In genomic region chr16:87496101-87496801, GRCh38 we compare ENCODE assay signal across 11 cellular contexts. TPM values are rescaled to one million over a fixed set of nuclear protein-coding genes. Genes with fewer than 3 reads are reported as not detected.
A peak's percentile ranks its signal among the peaks of the same experiment; 100 is the strongest.
DNase-seq lines count a peak whose midpoint lies in the region; ATAC-seq, FAIRE-seq and TF ChIP-seq lines count a peak whose summit lies in the region.
"Had no signal": no experiment of that assay in that cellular context is flagged by ENCODE, and none has a peak within 500 bp of the region (broad histone marks: within the 10 kb centered on the region; RNA-seq: fewer than 3 reads in every experiment).

No MANE protein-coding gene starts in this region.

- H3K4me3 ChIP-seq in HEK293 (ENCODE audit: low read depth, low read length) (no peak overlapping the region), WERI-Rb-1 (ENCODE audit: low read depth, low read length) (no peak overlapping the region), right cardiac atrium (ENCODE audit: low read length) (no peak overlapping the region)

- POLR2A ChIA-PET in HEK293 (lab: Yijun Ruan, JAX) = no interaction called here

- no peaks in the 10 kb centered on the region for H3K36me3 Mint-ChIP-seq in stimulated activated memory B cell treated with anti-CD40 and anti-IgM and Interleukin-4, amounts not matched to agents 10 μg/mL and 1 μg/mL and 100 μg/mL, for 72 hours

- no peaks in the 10 kb centered on the region for H3K9me3 ChIP-seq in HEK293 (ENCODE audit: control insufficient read depth, insufficient read depth, low read depth, low read length)
- no peaks in the 10 kb centered on the region for H3K9me3 ChIP-seq in WERI-Rb-1 (ENCODE audit: severe bottlenecking)
- H3K9me3 ChIP-seq in right cardiac atrium (ENCODE audit: control insufficient read depth, low read length) = no peaks in the 10 kb centered on the region

- WGBS in right cardiac atrium = 86% methylated on average over 13 of the region's 13 CpGs

- H3K4me1 ChIP-seq in HEK293 (ENCODE audit: control insufficient read depth, insufficient read depth, low read length) (peaks cover 3% of the 10 kb centered on the region; the same call in 1 of the 2 replicates), right cardiac atrium (ENCODE audit: control insufficient read depth, insufficient read depth, low read length) (peaks cover 2% of the 10 kb centered on the region)

- CTCF ChIA-PET in HEK293 (lab: Yijun Ruan, JAX) = interaction anchor here (0.6 kb wide), 1 partner anchor 105 kb away, joined by 3 read pairs; no protein-coding TSS in a partner anchor

- H3K4me1 Mint-ChIP-seq in stimulated activated memory B cell treated with anti-CD40 and anti-IgM and Interleukin-4, amounts not matched to agents 10 μg/mL and 1 μg/mL and 100 μg/mL, for 72 hours = peaks cover 36% of the 10 kb centered on the region

- H3K36me3 ChIP-seq in HEK293 (ENCODE audit: control insufficient read depth in 2 of 2, insufficient read depth in 1 of 2, low read length in 2 of 2) (peaks cover 0 to 4% of the 10 kb centered on the region in 2 experiments; a peak in 2 of 3 replicates), WERI-Rb-1 (no peaks in the 10 kb centered on the region)

- FAIRE-seq in HTR-8/SVneo (lab: Jason Lieb, UNC) = no peak

- H3K27me3 Mint-ChIP-seq in stimulated activated memory B cell treated with anti-CD40 and anti-IgM and Interleukin-4, amounts not matched to agents 10 μg/mL and 1 μg/mL and 100 μg/mL, for 72 hours = peaks cover 56% of the 10 kb centered on the region

- H3K27ac ChIP-seq in HEK293 (ENCODE audit: extremely low read depth, low read depth, low read length) (no peak overlapping the region), WERI-Rb-1 (no peak overlapping the region), right cardiac atrium (ENCODE audit: low read length) (no peak overlapping the region)

- peak overlapping the region; percentile 40 for H3K4me3 Mint-ChIP-seq in stimulated activated memory B cell treated with anti-CD40 and anti-IgM and Interleukin-4, amounts not matched to agents 10 μg/mL and 1 μg/mL and 100 μg/mL, for 72 hours

- DNase-seq in activated gamma-delta T cell treated with Interleukin-2 at 50 U/mL for 16 hours = peak; percentile 22
- DNase-seq in activated gamma-delta T cell (lab: John Stamatoyannopoulos, UW) = no peak
- DNase-seq in central memory CD4-positive, alpha-beta T cell = peak; percentile 24
- no peak for DNase-seq in WERI-Rb-1
- DNase-seq in HTR-8/SVneo (ENCODE audit: insufficient read length, low spot score) = no peak
- DNase-seq in right cardiac atrium = no peak
- DNase-seq: naive thymus-derived CD4-positive, alpha-beta T cell; NCI-H774; substantia nigra had no signal

- peak; percentile 80 for ATAC-seq in stimulated activated memory B cell treated with anti-CD40 and anti-IgM and Interleukin-4, amounts not matched to agents 10 μg/mL and 1 μg/mL and 100 μg/mL, for 72 hours
- ATAC-seq in right cardiac atrium = no peak
- ATAC-seq: naive thymus-derived CD4-positive, alpha-beta T cell had no signal

- H3K9me3 Mint-ChIP-seq in stimulated activated memory B cell treated with anti-CD40 and anti-IgM and Interleukin-4, amounts not matched to agents 10 μg/mL and 1 μg/mL and 100 μg/mL, for 72 hours = no peaks in the 10 kb centered on the region
- H3K9me3 Mint-ChIP-seq: naive thymus-derived CD4-positive, alpha-beta T cell had no signal

- H3K27me3 ChIP-seq in WERI-Rb-1 (ENCODE audit: insufficient read depth, low read depth, severe bottlenecking) = no peaks in the 10 kb centered on the region
- no peaks in the 10 kb centered on the region for H3K27me3 ChIP-seq in right cardiac atrium (ENCODE audit: control insufficient read depth, insufficient read depth)

- TF ChIP-seq CTCF in HEK293 (tag by site-specific recombination; IDR thresholded peaks at IDR 0.05) (0 out of 2 replicates have a peak, but pooled peaks have one; percentile 18), WERI-Rb-1 (IDR thresholded peaks at IDR 0.05; ENCODE audit: low read depth, low read length) (no peak)

- no peak overlapping the region for H3K27ac Mint-ChIP-seq in stimulated activated memory B cell treated with anti-CD40 and anti-IgM and Interleukin-4, amounts not matched to agents 10 μg/mL and 1 μg/mL and 100 μg/mL, for 72 hours

- intact Hi-C loops in right cardiac atrium (cut with DNase I) = no loop called here

TF ChIP-seq in HEK293, 187 proteins besides CTCF, POLR2A, EP300 and RAD21:
- no peak for TF ChIP-seq ZSCAN18 (tag by site-specific recombination; IDR thresholded peaks at IDR 0.05)
- TF ChIP-seq EGR2 (tag by site-specific recombination; IDR thresholded peaks at IDR 0.05; ENCODE audit: low read depth) = no peak
- TF ChIP-seq ZNF830 (tag by site-specific recombination; IDR thresholded peaks at IDR 0.05; ENCODE audit: low read depth) = no peak
- no peak for TF ChIP-seq ZNF24 (tag by site-specific recombination; IDR thresholded peaks at IDR 0.05)
- no peak for TF ChIP-seq ZNF600 (tag by site-specific recombination; IDR thresholded peaks at IDR 0.05)
- TF ChIP-seq ZNF214 (tag by site-specific recombination; IDR thresholded peaks at IDR 0.05; ENCODE audit: borderline replicate concordance) = no peak
- no peak for TF ChIP-seq ZNF585B (tag by site-specific recombination; IDR thresholded peaks at IDR 0.05)
- no peak for TF ChIP-seq FEZF1 (tag by site-specific recombination; IDR thresholded peaks at IDR 0.05)
- TF ChIP-seq SP3 (tag by site-specific recombination; IDR thresholded peaks at IDR 0.05) = no peak
- no peak for TF ChIP-seq ZNF560 (tag by site-specific recombination; IDR thresholded peaks at IDR 0.05; ENCODE audit: borderline replicate concordance)
- no peak for TF ChIP-seq ZBTB11 (tag by site-specific recombination; conservative IDR thresholded peaks at IDR 0.05; ENCODE audit: low read depth)
- TF ChIP-seq BCL11B (tag by site-specific recombination; IDR thresholded peaks at IDR 0.05; ENCODE audit: low read depth) = no peak

RNA-seq across cellular contexts. Expression of gene ZCCHC14, which starts 3.4 kb away (rescaled TPM):
- total RNA-seq in right cardiac atrium = 10 to 100 TPM; 21.9 to 29.4 (median 23.0) TPM
- polyA plus RNA-seq in right cardiac atrium = 11.1 TPM

Comparison
In these comparisons a context has a peak if more than half of its experiments do, and no peak if none do; other contexts are left out.
1. DNase-seq: peak in activated gamma-delta T cell treated with Interleukin-2 at 50 U/mL for 16 hours (single experiment) and central memory CD4-positive, alpha-beta T cell (single experiment); none in activated gamma-delta T cell (single experiment), WERI-Rb-1 (single experiment), HTR-8/SVneo (single experiment) and right cardiac atrium (0 of 3).